1 cellular context compared by ENCODE assay signal in the genomic region with DNA sequence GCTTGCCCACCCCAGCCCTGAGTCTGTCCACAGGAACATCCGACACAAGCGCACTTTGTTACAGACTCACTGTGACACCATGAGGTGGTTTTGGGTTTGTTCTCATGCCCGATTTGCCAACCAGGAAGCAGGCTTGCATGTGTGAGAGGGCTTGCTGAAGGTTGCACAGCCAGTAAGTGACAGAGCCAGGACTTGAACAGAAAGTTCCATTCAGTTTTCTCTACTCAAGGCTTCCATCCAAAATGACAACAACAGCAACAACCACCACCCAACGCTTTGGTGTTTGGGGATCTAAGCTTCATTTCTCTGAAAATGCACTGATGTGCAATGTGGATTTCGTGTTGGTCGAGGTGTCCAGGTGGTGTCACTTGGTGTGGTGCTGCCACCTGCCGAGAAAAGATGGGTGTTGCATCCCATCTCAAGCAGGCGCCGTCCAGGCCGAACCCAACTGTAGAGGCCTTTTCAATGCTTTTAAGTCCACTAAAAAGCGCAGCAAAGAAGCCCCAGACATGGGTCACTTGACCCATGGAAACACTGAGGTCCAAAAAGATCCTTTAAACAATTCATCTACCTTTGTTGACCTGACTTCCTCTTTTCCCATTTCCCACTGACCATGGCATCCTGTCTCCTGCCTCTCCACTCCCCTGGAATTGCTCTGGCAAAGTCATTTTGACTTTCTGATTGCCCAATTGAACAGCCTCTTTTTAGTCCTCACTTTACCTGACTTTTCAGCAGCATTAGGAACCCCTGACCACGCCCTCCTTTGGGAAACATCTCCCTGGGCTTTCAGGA.
TF ChIP-seq lines count a peak whose summit lies in the region.

No MANE protein-coding gene starts in this region.

TF ChIP-seq in GM12878, 131 proteins besides CTCF, POLR2A, EP300 and RAD21 (continued from another document and continues in another):
- TF ChIP-seq, protein P1, sequence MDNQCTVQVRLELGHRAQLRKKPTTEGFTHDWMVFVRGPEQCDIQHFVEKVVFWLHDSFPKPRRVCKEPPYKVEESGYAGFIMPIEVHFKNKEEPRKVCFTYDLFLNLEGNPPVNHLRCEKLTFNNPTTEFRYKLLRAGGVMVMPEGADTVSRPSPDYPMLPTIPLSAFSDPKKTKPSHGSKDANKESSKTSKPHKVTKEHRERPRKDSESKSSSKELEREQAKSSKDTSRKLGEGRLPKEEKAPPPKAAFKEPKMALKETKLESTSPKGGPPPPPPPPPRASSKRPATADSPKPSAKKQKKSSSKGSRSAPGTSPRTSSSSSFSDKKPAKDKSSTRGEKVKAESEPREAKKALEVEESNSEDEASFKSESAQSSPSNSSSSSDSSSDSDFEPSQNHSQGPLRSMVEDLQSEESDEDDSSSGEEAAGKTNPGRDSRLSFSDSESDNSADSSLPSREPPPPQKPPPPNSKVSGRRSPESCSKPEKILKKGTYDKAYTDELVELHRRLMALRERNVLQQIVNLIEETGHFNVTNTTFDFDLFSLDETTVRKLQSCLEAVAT (IDR thresholded peaks at IDR 0.05): no peak
- peak; percentile 90 for TF ChIP-seq SMC3 (IDR thresholded peaks at IDR 0.05; ENCODE audit: borderline replicate concordance, low read length)
- no peak for TF ChIP-seq NR2F1 (conservative IDR thresholded peaks at IDR 0.05)
- TF ChIP-seq ZBTB33 (IDR thresholded peaks at IDR 0.05): no peak
- no peak for TF ChIP-seq RFX5 (IDR thresholded peaks at IDR 0.05; ENCODE audit: low read depth, low read length)
- TF ChIP-seq IKZF2 (IDR thresholded peaks at IDR 0.05): 0 out of 4 replicates have a peak, but pooled peaks of 1 of the 2 experiments have one; percentile 9
- 0 out of 2 replicates have a peak, but pooled peaks have one; percentile 35 for TF ChIP-seq NBN (IDR thresholded peaks at IDR 0.05)
- TF ChIP-seq SUPT20H (IDR thresholded peaks at IDR 0.05; ENCODE audit: borderline replicate concordance, control insufficient read depth, low read depth, low read length): no peak
- no peak for TF ChIP-seq HDGF (IDR thresholded peaks at IDR 0.05)
- TF ChIP-seq BHLHE40 (IDR thresholded peaks at IDR 0.05; ENCODE audit: borderline replicate concordance in 1 of 2, low read depth in 2 of 2, low read length in 1 of 2): no peak; a peak in 1 of 4 replicates
- no peak for TF ChIP-seq SKIL (IDR thresholded peaks at IDR 0.05; ENCODE audit: low read depth, poor library complexity, severe bottlenecking)
- no peak for TF ChIP-seq TCF12 (IDR thresholded peaks at IDR 0.05; ENCODE audit: low read depth, low read length)
- TF ChIP-seq, protein P2, sequence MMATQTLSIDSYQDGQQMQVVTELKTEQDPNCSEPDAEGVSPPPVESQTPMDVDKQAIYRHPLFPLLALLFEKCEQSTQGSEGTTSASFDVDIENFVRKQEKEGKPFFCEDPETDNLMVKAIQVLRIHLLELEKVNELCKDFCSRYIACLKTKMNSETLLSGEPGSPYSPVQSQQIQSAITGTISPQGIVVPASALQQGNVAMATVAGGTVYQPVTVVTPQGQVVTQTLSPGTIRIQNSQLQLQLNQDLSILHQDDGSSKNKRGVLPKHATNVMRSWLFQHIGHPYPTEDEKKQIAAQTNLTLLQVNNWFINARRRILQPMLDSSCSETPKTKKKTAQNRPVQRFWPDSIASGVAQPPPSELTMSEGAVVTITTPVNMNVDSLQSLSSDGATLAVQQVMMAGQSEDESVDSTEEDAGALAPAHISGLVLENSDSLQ (IDR thresholded peaks at IDR 0.05): no peak
- no peak for TF ChIP-seq ZZZ3 (IDR thresholded peaks at IDR 0.05; ENCODE audit: control insufficient read depth, insufficient read length, low read depth)
- peak; percentile 63 for TF ChIP-seq STAT1 (conservative IDR thresholded peaks at IDR 0.05)
- TF ChIP-seq GATAD2B (conservative IDR thresholded peaks at IDR 0.05; ENCODE audit: low read depth): no peak
- TF ChIP-seq WRNIP1 (IDR thresholded peaks at IDR 0.05; ENCODE audit: borderline replicate concordance, low read depth, low read length): peak; percentile 83; the same call in 1 of the 2 replicates
- TF ChIP-seq, protein P3, sequence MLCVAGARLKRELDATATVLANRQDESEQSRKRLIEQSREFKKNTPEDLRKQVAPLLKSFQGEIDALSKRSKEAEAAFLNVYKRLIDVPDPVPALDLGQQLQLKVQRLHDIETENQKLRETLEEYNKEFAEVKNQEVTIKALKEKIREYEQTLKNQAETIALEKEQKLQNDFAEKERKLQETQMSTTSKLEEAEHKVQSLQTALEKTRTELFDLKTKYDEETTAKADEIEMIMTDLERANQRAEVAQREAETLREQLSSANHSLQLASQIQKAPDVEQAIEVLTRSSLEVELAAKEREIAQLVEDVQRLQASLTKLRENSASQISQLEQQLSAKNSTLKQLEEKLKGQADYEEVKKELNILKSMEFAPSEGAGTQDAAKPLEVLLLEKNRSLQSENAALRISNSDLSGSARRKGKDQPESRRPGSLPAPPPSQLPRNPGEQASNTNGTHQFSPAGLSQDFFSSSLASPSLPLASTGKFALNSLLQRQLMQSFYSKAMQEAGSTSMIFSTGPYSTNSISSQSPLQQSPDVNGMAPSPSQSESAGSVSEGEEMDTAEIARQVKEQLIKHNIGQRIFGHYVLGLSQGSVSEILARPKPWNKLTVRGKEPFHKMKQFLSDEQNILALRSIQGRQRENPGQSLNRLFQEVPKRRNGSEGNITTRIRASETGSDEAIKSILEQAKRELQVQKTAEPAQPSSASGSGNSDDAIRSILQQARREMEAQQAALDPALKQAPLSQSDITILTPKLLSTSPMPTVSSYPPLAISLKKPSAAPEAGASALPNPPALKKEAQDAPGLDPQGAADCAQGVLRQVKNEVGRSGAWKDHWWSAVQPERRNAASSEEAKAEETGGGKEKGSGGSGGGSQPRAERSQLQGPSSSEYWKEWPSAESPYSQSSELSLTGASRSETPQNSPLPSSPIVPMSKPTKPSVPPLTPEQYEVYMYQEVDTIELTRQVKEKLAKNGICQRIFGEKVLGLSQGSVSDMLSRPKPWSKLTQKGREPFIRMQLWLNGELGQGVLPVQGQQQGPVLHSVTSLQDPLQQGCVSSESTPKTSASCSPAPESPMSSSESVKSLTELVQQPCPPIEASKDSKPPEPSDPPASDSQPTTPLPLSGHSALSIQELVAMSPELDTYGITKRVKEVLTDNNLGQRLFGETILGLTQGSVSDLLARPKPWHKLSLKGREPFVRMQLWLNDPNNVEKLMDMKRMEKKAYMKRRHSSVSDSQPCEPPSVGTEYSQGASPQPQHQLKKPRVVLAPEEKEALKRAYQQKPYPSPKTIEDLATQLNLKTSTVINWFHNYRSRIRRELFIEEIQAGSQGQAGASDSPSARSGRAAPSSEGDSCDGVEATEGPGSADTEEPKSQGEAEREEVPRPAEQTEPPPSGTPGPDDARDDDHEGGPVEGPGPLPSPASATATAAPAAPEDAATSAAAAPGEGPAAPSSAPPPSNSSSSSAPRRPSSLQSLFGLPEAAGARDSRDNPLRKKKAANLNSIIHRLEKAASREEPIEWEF (IDR thresholded peaks at IDR 0.05; ENCODE audit: insufficient replicate concordance, low read depth, low read length): peak; percentile 47
- TF ChIP-seq ATF3 (IDR thresholded peaks at IDR 0.05; ENCODE audit: borderline replicate concordance, extremely low read depth, low read depth, low read length): no peak
- no peak for TF ChIP-seq ZBED1 (IDR thresholded peaks at IDR 0.05; ENCODE audit: borderline replicate concordance)
- TF ChIP-seq PAX5 (IDR thresholded peaks at IDR 0.05; ENCODE audit: borderline replicate concordance, low read depth, low read length): no peak
- TF ChIP-seq POLR2AphosphoS2 (IDR thresholded peaks at IDR 0.05; ENCODE audit: low read depth, low read length): no peak
- no peak for TF ChIP-seq SREBF2 (IDR thresholded peaks at IDR 0.05; ENCODE audit: low read length)
- 0 out of 2 replicates have a peak, but pooled peaks have one; percentile 47 for TF ChIP-seq YY1 (IDR thresholded peaks at IDR 0.05; ENCODE audit: low read depth, low read length)
- no peak for TF ChIP-seq SMAD5 (IDR thresholded peaks at IDR 0.05; ENCODE audit: low read depth)
- TF ChIP-seq, protein P4, sequence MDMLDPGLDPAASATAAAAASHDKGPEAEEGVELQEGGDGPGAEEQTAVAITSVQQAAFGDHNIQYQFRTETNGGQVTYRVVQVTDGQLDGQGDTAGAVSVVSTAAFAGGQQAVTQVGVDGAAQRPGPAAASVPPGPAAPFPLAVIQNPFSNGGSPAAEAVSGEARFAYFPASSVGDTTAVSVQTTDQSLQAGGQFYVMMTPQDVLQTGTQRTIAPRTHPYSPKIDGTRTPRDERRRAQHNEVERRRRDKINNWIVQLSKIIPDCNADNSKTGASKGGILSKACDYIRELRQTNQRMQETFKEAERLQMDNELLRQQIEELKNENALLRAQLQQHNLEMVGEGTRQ (IDR thresholded peaks at IDR 0.05; ENCODE audit: borderline replicate concordance, low read depth, low read length): no peak
- TF ChIP-seq SREBF1 (IDR thresholded peaks at IDR 0.05; ENCODE audit: low read length): no peak
- TF ChIP-seq, protein P5, sequence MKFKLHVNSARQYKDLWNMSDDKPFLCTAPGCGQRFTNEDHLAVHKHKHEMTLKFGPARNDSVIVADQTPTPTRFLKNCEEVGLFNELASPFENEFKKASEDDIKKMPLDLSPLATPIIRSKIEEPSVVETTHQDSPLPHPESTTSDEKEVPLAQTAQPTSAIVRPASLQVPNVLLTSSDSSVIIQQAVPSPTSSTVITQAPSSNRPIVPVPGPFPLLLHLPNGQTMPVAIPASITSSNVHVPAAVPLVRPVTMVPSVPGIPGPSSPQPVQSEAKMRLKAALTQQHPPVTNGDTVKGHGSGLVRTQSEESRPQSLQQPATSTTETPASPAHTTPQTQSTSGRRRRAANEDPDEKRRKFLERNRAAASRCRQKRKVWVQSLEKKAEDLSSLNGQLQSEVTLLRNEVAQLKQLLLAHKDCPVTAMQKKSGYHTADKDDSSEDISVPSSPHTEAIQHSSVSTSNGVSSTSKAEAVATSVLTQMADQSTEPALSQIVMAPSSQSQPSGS (IDR thresholded peaks at IDR 0.05; ENCODE audit: low read length): no peak
- TF ChIP-seq RELA (IDR thresholded peaks at IDR 0.05; ENCODE audit: borderline replicate concordance, partially characterized antibody): peak; percentile 69
- TF ChIP-seq JUNB (IDR thresholded peaks at IDR 0.05): no peak
- TF ChIP-seq NKRF (conservative IDR thresholded peaks at IDR 0.05): no peak
- TF ChIP-seq ESRRA (IDR thresholded peaks at IDR 0.05; ENCODE audit: low read length): no peak
- no peak for TF ChIP-seq RCOR1 (conservative IDR thresholded peaks at IDR 0.05; ENCODE audit: low read depth, low read length)
- no peak for TF ChIP-seq BACH1 (IDR thresholded peaks at IDR 0.05; ENCODE audit: borderline replicate concordance)
- no peak for TF ChIP-seq RUNX3 (IDR thresholded peaks at IDR 0.05; ENCODE audit: low read length)
- TF ChIP-seq IRF4 (IDR thresholded peaks at IDR 0.05; ENCODE audit: low read depth, low read length): 0 out of 2 replicates have a peak, but pooled peaks have one; percentile 53
- no peak for TF ChIP-seq E2F4 (IDR thresholded peaks at IDR 0.05; ENCODE audit: low read depth, low read length)
- peak; percentile 36; the same call in 1 of the 2 replicates for TF ChIP-seq TCF3 (IDR thresholded peaks at IDR 0.05; ENCODE audit: borderline replicate concordance, insufficient read depth, low read depth, low read length)
- TF ChIP-seq CBFB (IDR thresholded peaks at IDR 0.05; ENCODE audit: low read depth): no peak
- no peak for TF ChIP-seq CREB1 (IDR thresholded peaks at IDR 0.05; ENCODE audit: low read depth)
